ENCODE assay signal across 13 cellular contexts in genomic region chr19:55553217-55554182, GRCh38.
DNase-seq lines count a peak whose midpoint lies in the region; ATAC-seq and TF ChIP-seq lines count a peak whose summit lies in the region.
"Had no signal": no experiment of that assay in that cellular context is flagged by ENCODE, and none has a peak within 500 bp of the region (broad histone marks: within the 10 kb centered on the region; RNA-seq: fewer than 3 reads in every experiment).

No MANE protein-coding gene starts in this region.

- H3K4me3 ChIP-seq in AG10803 (ENCODE audit: low read length) (no peak overlapping the region), brain microvascular endothelial cell (ENCODE audit: low read depth, low read length) (no peak overlapping the region)
- H3K4me3 ChIP-seq: cardiac muscle cell, esophagus muscularis mucosa, right lobe of liver, tibial nerve had no signal

- H3K27ac ChIP-seq in brain microvascular endothelial cell = peak overlapping the region; percentile 14
- H3K27ac ChIP-seq: cardiac muscle cell, esophagus muscularis mucosa, right lobe of liver had no signal

- ATAC-seq in HG03039 (IDR thresholded peaks at IDR 0.05; ENCODE audit: unreplicated experiment) (no peak), GM19328 (IDR thresholded peaks at IDR 0.05; ENCODE audit: unreplicated experiment) (no peak)

- H3K36me3 ChIP-seq in brain microvascular endothelial cell (replicated peaks) = no peaks in the 10 kb centered on the region
- H3K36me3 ChIP-seq: cardiac muscle cell, esophagus muscularis mucosa, right lobe of liver, tibial nerve had no signal

- H3K27me3 ChIP-seq in brain microvascular endothelial cell (replicated peaks) = no peaks in the 10 kb centered on the region
- H3K27me3 ChIP-seq: cardiac muscle cell had no signal

- in situ Hi-C loops in brain microvascular endothelial cell (cut with HindIII; ENCODE audit: low pct_ligation_motif_present, low sequenced_read_pairs) = no loop called here

- DNase-seq in AG10803 (ENCODE audit: low read depth) (no peak), brain microvascular endothelial cell (no peak)
- DNase-seq: ACHN; activated T-cell treated with anti-CD3 and anti-CD28 coated beads, Interleukin-2, amount 50 U/mL, for 24 hours; NCI-H1048; NCI-H510A; right lobe of liver; SIG-M5 had no signal

- TF ChIP-seq CTCF in AG10803 (conservative IDR thresholded peaks at IDR 0.05; ENCODE audit: low read length) (peak; percentile 22; the same call in 1 of the 2 replicates), brain microvascular endothelial cell (IDR thresholded peaks at IDR 0.05; ENCODE audit: low read depth, low read length, missing control alignments) (peak; percentile 6)
